25 cellular contexts compared by ENCODE assay signal in genomic region chrX:12240491-12240890, GRCh38.
"Had no signal": no experiment of that assay in that cellular context is flagged by ENCODE, and none has a peak within 500 bp of the region (broad histone marks: within the 10 kb centered on the region; RNA-seq: fewer than 3 reads in every experiment).

No MANE protein-coding gene starts in this region.

- H3K4me3 ChIP-seq: ascending aorta, gastroesophageal sphincter, hepatocyte, left ventricle myocardium inferior, lung, neural progenitor cell, right atrium auricular region, smooth muscle cell, stomach, thyroid gland, upper lobe of left lung, vagina had no signal

- DNase-seq: activated CD4-positive, alpha-beta T cell treated with anti-CD3 and anti-CD28 coated beads for 4 hours; activated CD4-positive, alpha-beta T cell treated with anti-CD3 and anti-CD28 coated beads, Interleukin-2, amount 50 U/mL, for 4 hours; activated gamma-delta T cell; activated naive CD4-positive, alpha-beta T cell treated with anti-CD3 and anti-CD28 coated beads, Interleukin-2, amount 10 ng/mL, durations not matched to agents 7 days and 5 days; activated naive CD8-positive, alpha-beta T cell treated with anti-CD3 and anti-CD28 coated beads, Interleukin-2, amount 10 ng/mL, durations not matched to agents 7 days and 5 days; cortex of kidney; islet precursor cell; left ventricle myocardium inferior; mesendoderm; natural killer cell; stimulated activated CD4-positive, alpha-beta T cell treated with anti-CD3 and anti-CD28 coated beads, Interleukin-1b, Interleukin-23, amount 100 ng/mL, for 48 hours; stimulated activated CD4-positive, alpha-beta T cell treated with anti-CD3 and anti-CD28 coated beads, Interleukin-4, amount 100 ng/mL, for 4 hours; stimulated activated CD8-positive, alpha-beta memory T cell treated with anti-CD3 and anti-CD28 coated beads, Interleukin-4, amount 100 ng/mL, for 48 hours; stomach; thyroid gland; upper lobe of left lung had no signal

- H3K27me3 ChIP-seq: ascending aorta, gastroesophageal sphincter, hepatocyte, neural progenitor cell, right atrium auricular region, stomach, thyroid gland, upper lobe of left lung, vagina had no signal

- H3K27ac ChIP-seq: ascending aorta, gastroesophageal sphincter, hepatocyte, left ventricle myocardium inferior, neural progenitor cell, right atrium auricular region, stomach, thyroid gland, upper lobe of left lung, vagina, VCaP had no signal
